ENCODE assay signal across 21 cellular contexts in the genomic region with DNA sequence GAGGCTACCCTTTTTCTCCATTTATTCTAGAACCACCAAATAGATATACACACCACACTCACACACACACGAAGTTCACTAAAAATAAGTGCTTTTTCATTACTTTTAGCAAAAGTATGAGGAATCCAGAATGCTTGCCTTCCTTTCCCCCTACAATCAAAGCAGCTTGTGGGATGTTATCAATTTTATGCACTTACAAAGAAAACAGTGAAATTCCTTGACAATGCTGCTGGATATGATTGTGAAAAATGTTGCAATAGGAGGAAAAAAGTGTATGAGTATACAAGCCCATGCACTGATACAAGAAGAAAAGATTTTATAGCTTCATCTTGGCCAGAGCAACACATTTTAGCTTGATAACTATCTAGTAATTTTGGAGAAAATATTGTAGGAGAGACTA.
A peak's percentile ranks its signal among the peaks of the same experiment; 100 is the strongest.
DNase-seq lines count a peak whose midpoint lies in the region; ATAC-seq, FAIRE-seq and TF ChIP-seq lines count a peak whose summit lies in the region.
"Had no signal": no experiment of that assay in that cellular context is flagged by ENCODE, and none has a peak within 500 bp of the region (broad histone marks: within the 10 kb centered on the region; RNA-seq: fewer than 3 reads in every experiment).

No MANE protein-coding gene starts in this region.

- no peaks in the 10 kb centered on the region for H3K79me2 ChIP-seq in astrocyte (ENCODE audit: insufficient read depth, low read length)

- ATAC-seq in HG02840 (IDR thresholded peaks at IDR 0.05; ENCODE audit: low FRiP score, unreplicated experiment) = no peak
- ATAC-seq: GM12878, HCT116 had no signal

- no peak overlapping the region for H3K9ac ChIP-seq in astrocyte (ENCODE audit: low read length)
- H3K9ac ChIP-seq: BLaER1 had no signal

- no peak for TF ChIP-seq CTCF in astrocyte (IDR thresholded peaks at IDR 0.05; ENCODE audit: insufficient read depth, low read depth, low read length)

- no peaks in the 10 kb centered on the region for H3K27me3 Mint-ChIP-seq in astrocyte (ENCODE audit: low read depth, unreplicated experiment)
- H3K27me3 Mint-ChIP-seq: CD4-positive, alpha-beta memory T cell had no signal

- H3K4me1 ChIP-seq in astrocyte (ENCODE audit: insufficient read depth, low read length) = no peaks in the 10 kb centered on the region
- H3K4me1 ChIP-seq: BLaER1 had no signal

- H3K27ac ChIP-seq in astrocyte (ENCODE audit: low read depth, low read length) = no peak overlapping the region
- H3K27ac ChIP-seq: BLaER1 had no signal

- H3K36me3 ChIP-seq in astrocyte (ENCODE audit: insufficient read depth, low read length) = no peaks in the 10 kb centered on the region
- H3K36me3 ChIP-seq: BLaER1 had no signal

- no peak overlapping the region for H3K4me3 Mint-ChIP-seq in astrocyte (ENCODE audit: unreplicated experiment)
- H3K4me3 Mint-ChIP-seq: CD14-positive monocyte; CD4-positive, alpha-beta memory T cell; HFFc6 had no signal

- H2AFZ ChIP-seq in astrocyte (ENCODE audit: low read depth, low read length) = no peak overlapping the region

- no peaks in the 10 kb centered on the region for H3K27me3 ChIP-seq in astrocyte (ENCODE audit: insufficient read depth, low read length)
- H3K27me3 ChIP-seq: BLaER1 had no signal

- peaks cover 5% of the 10 kb centered on the region for H3K9me3 Mint-ChIP-seq in astrocyte (ENCODE audit: unreplicated experiment)

- H3K27ac Mint-ChIP-seq in astrocyte (ENCODE audit: unreplicated experiment) = no peak overlapping the region
- H3K27ac Mint-ChIP-seq: CD14-positive monocyte; CD4-positive, alpha-beta memory T cell; HFFc6 had no signal

- H3K9me3 ChIP-seq in astrocyte (ENCODE audit: insufficient read depth, low read depth, low read length) = no peaks in the 10 kb centered on the region

- no peak for FAIRE-seq in astrocyte (lab: Jason Lieb, UNC)
- FAIRE-seq: GM12878, HTR-8/SVneo had no signal

- no peak overlapping the region for H3K4me2 ChIP-seq in astrocyte (ENCODE audit: low read length)
- H3K4me2 ChIP-seq: BLaER1 had no signal

- no peak overlapping the region for H3K4me3 ChIP-seq in astrocyte (ENCODE audit: insufficient read depth, low read depth, low read length)
- H3K4me3 ChIP-seq: BLaER1, GM12878 had no signal

- DNase-seq in GM03348 (ENCODE audit: low spot score) = peak; percentile 5
- peak; percentile 62 for DNase-seq in astrocyte (ENCODE audit: low read depth)
- DNase-seq in fibroblast of peridontal ligament (ENCODE audit: extremely low read depth) = peak; percentile 57
- DNase-seq in iris pigment epithelial cell (ENCODE audit: low read depth) = peak; percentile 32
- DNase-seq in NCI-H2196 treated with DMSO at 0.1 percent for 48 hours (lab: John Stamatoyannopoulos, UW; ENCODE audit: unreplicated experiment) = no peak
- no peak for DNase-seq in NCI-H82 (lab: John Stamatoyannopoulos, UW)
- no peak for DNase-seq in OCI-M1 (lab: John Stamatoyannopoulos, UW)
- DNase-seq: 8988T; CD4-positive, alpha-beta memory T cell; DMS153; DMS79; GF-D8; GOT3; H7; HFFc6 had no signal

- no peaks in the 10 kb centered on the region for H4K20me1 ChIP-seq in astrocyte (ENCODE audit: insufficient read depth, low read length)
- H4K20me1 ChIP-seq: BLaER1 had no signal

- H3K4me1 Mint-ChIP-seq in astrocyte (ENCODE audit: low read depth, unreplicated experiment) = no peaks in the 10 kb centered on the region
- H3K4me1 Mint-ChIP-seq: CD14-positive monocyte; CD4-positive, alpha-beta memory T cell had no signal

- H3K36me3 Mint-ChIP-seq in astrocyte (ENCODE audit: low read depth, unreplicated experiment) = no peaks in the 10 kb centered on the region
- H3K36me3 Mint-ChIP-seq: CD14-positive monocyte; CD4-positive, alpha-beta memory T cell had no signal

Comparison
In these comparisons a context has a peak if more than half of its experiments do, and no peak if none do; other contexts are left out.
1. DNase-seq: peak in GM03348 (single experiment), astrocyte (single experiment), fibroblast of peridontal ligament (single experiment) and iris pigment epithelial cell (single experiment); none in NCI-H2196 treated with DMSO at 0.1 percent for 48 hours (single experiment), NCI-H82 (single experiment) and OCI-M1 (single experiment).